In the genomic region with DNA sequence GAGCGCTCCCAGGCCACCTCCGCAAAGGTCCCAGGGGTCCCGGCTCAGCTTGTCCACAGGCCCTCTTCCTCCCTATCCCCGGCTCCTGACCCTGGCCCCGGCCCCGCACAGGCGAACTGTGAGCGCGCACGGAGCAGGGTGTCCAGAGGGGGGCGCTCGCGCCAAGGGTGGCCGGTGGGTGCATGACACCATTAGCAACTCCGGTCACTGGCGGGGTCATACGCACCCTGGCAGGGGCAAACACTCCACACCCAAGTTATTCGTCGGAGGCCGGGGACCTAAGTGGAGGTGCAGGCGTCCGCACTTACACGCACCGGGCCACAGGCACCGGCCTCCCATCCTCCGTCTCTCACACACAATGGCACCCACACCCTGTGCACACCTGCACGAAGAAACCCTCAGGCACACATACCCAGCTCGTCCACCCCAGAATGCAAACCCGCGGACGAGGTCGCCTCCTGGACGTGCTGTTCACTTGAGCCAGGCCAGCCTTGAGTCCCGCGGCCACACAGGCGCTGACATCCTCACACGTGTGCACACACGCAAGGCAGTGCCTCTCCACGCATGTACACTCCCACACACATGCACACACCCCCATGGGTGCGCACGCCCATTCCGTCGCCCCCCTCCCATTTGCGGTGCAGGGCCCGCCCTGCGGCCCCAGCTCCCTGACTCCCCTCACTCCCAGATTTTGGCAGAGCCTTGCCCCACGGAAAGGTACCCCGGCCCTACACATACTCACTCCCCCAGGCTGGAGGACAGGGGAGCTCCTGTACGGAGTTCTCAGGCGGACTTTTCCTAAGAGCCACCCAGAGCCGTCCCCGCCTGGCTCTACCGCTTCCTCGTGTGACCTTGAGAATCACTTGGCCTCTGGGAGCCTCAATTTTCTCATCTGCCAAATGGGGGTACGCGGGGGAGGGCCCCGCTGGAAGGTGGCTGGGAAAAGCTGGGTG, we compare ENCODE assay signal across 9 cellular contexts. TPM values are rescaled to one million over a fixed set of nuclear protein-coding genes. Genes with fewer than 3 reads are reported as not detected.
A peak's percentile ranks its signal among the peaks of the same experiment; 100 is the strongest.
DNase-seq lines count a peak whose midpoint lies in the region; ATAC-seq and TF ChIP-seq lines count a peak whose summit lies in the region.
"Had no signal": no experiment of that assay in that cellular context is flagged by ENCODE, and none has a peak within 500 bp of the region (broad histone marks: within the 10 kb centered on the region; RNA-seq: fewer than 3 reads in every experiment).

RASGRP2 (minus strand) TSS at position 552 of the 953 bp plus-strand sequence. CDS start 1,276 bp downstream, outside the sequence.

- H3K9ac ChIP-seq in HUES64 (ENCODE audit: low read depth, low read length), result no peak within 1 kb of the TSS

- peak within 1 kb of the TSS; percentile 95 to 99 (median 98) for H3K4me3 Mint-ChIP-seq in CD4-positive, alpha-beta memory T cell

- TF ChIP-seq CTCF in VCaP (conservative IDR thresholded peaks at IDR 0.05), result peak; percentile 68
- TF ChIP-seq CTCF in breast epithelium (IDR thresholded peaks at IDR 0.05), result peak; percentile 32 to 51 (median 43)

- POLR2A ChIA-PET in CD4-positive, alpha-beta memory T cell (lab: Charles Lee; ENCODE audit: partially characterized antibody), result interaction anchor here (0.5 to 26.2 kb wide), 49 partner anchors 8 to 1903 kb away, joined by 3 to 1500 read pairs (median 5); partner anchors contain the start of genes ARL2, CCDC85B, CDC42BPG and EHD1

- peak within 1 kb of the TSS; percentile 95 to 98 for H3K4me3 ChIP-seq in CD4-positive, alpha-beta memory T cell (ENCODE audit: low read length in 2 of 2)
- peak within 1 kb of the TSS; percentile 70 for H3K4me3 ChIP-seq in HUES64 (ENCODE audit: low read length)
- peak within 1 kb of the TSS; percentile 52 to 73 (median 58) for H3K4me3 ChIP-seq in breast epithelium
- H3K4me3 ChIP-seq: SJSA1 had no signal

- no peak for TF ChIP-seq POLR2A in breast epithelium (IDR thresholded peaks at IDR 0.05)

- ATAC-seq in HG02642 (IDR thresholded peaks at IDR 0.05; ENCODE audit: poor library complexity, unreplicated experiment) (no peak), GM18907 (IDR thresholded peaks at IDR 0.05; ENCODE audit: unreplicated experiment) (no peak)

- peaks cover 26% of the 10 kb centered on the region for H3K36me3 ChIP-seq in CD4-positive, alpha-beta memory T cell (ENCODE audit: insufficient read depth, low read length)
- H3K36me3 ChIP-seq in HUES64 (ENCODE audit: insufficient read depth, low read length) (no peaks in the 10 kb centered on the region), breast epithelium (no peaks in the 10 kb centered on the region)
- H3K36me3 ChIP-seq: SJSA1 had no signal

- H3K36me3 Mint-ChIP-seq in CD4-positive, alpha-beta memory T cell, result peaks cover 15 to 44% of the 10 kb centered on the region in 2 donors

- no peaks in the 10 kb centered on the region for H3K27me3 ChIP-seq in CD4-positive, alpha-beta memory T cell (ENCODE audit: insufficient read depth, low read length)
- H3K27me3 ChIP-seq in HUES64 (ENCODE audit: insufficient read depth, low read length), result peaks cover 54% of the 10 kb centered on the region
- H3K27me3 ChIP-seq in breast epithelium, result peaks cover 0 to 22% of the 10 kb centered on the region in 2 donors

- intact Hi-C loops in CD4-positive, alpha-beta memory T cell (cut with micrococcal nuclease), result loop anchor here (1.0 to 10.0 kb wide), 6 partner anchors 21 to 371 kb away; partner anchors contain the start of genes CDC42BPG, MAP4K2, NRXN2 and TM7SF2
- intact Hi-C loops in breast epithelium (cut with DNase I; ENCODE audit: low total_unique reads), result loop anchor here (1.0 kb wide), 1 partner anchor 27 kb away; no protein-coding TSS in a partner anchor

- peak within 1 kb of the TSS; percentile 96 for H3K27ac ChIP-seq in CD4-positive, alpha-beta memory T cell (ENCODE audit: low read depth, low read length)
- H3K27ac ChIP-seq in HUES64 (ENCODE audit: low read depth, low read length) (no peak within 1 kb of the TSS; the same call in 1 of the 2 replicates), VCaP (peak within 1 kb of the TSS; percentile 59; the same call in 1 of the 2 replicates), breast epithelium (peak within 1 kb of the TSS; percentile 75 to 92)
- H3K27ac ChIP-seq: SJSA1 had no signal

- DNase-seq in CD4-positive, alpha-beta memory T cell, result peak; percentile 87 to 92 (median 89)
- peak; percentile 53 to 69 for DNase-seq in breast epithelium (ENCODE audit: low spot score in 2 of 2)
- peak; percentile 17 for DNase-seq in kidney tubule cell (ENCODE audit: low spot score)
- peak; percentile 73 for DNase-seq in stimulated activated CD4-positive, alpha-beta T cell treated with anti-CD3 and anti-CD28 coated beads, Interleukin-1b, Interleukin-23, amount 100 ng/mL, for 48 hours

- no peaks in the 10 kb centered on the region for H3K27me3 Mint-ChIP-seq in CD4-positive, alpha-beta memory T cell

- H3K4me1 ChIP-seq in CD4-positive, alpha-beta memory T cell (ENCODE audit: insufficient read depth, low read length), result peaks cover 38% of the 10 kb centered on the region
- H3K4me1 ChIP-seq in HUES64 (ENCODE audit: insufficient read depth, low read length) (peaks cover 16% of the 10 kb centered on the region; the same call in 1 of the 2 replicates), breast epithelium (peaks cover 15 to 17% of the 10 kb centered on the region in 2 donors)

- no peaks in the 10 kb centered on the region for H3K9me3 ChIP-seq in CD4-positive, alpha-beta memory T cell (ENCODE audit: control insufficient read depth in 1 of 2, low read length in 2 of 2)
- no peaks in the 10 kb centered on the region for H3K9me3 ChIP-seq in HUES64 (ENCODE audit: insufficient read depth, low read depth, low read length)
- no peaks in the 10 kb centered on the region for H3K9me3 ChIP-seq in breast epithelium

- H3K27ac Mint-ChIP-seq in CD4-positive, alpha-beta memory T cell, result peak within 1 kb of the TSS; percentile 95 to 100 (median 99)

- H3K4me1 Mint-ChIP-seq in CD4-positive, alpha-beta memory T cell, result peaks cover 22 to 66% (median 37%) of the 10 kb centered on the region in 4 donors

- H3K9me3 Mint-ChIP-seq in CD4-positive, alpha-beta memory T cell, result peaks cover 0 to 1% (median 0%) of the 10 kb centered on the region in 8 donors

- WGBS in HUES64, result 5% methylated on average over 57 of the region's 57 CpGs

- CTCF ChIA-PET in CD4-positive, alpha-beta memory T cell (lab: Charles Lee; ENCODE audit: partially characterized antibody), result interaction anchor here (1.1 to 10.2 kb wide), 17 partner anchors 8 to 104 kb away, joined by 3 to 135 read pairs (median 10); partner anchors contain the start of genes MAP4K2, PYGM and SF1

RNA-seq across cellular contexts. Expression of gene RASGRP2, which starts in this region (rescaled TPM):
- total RNA-seq in CD4-positive, alpha-beta memory T cell, result 100 to 1,000 TPM; 440 to 463 TPM
- 100 to 1,000 TPM; 177 to 208 TPM for polyA plus RNA-seq in CD4-positive, alpha-beta memory T cell
- polyA plus RNA-seq in HUES64 (2013, experiment 1 of 2), result 17.1 TPM
- polyA plus RNA-seq in HUES64 (2013, experiment 2 of 2), result 13.6 TPM
- total RNA-seq in breast epithelium, result 10 to 100 TPM in 2 of 3 donors, 1 to 10 TPM in 1; 10.0 to 12.5 (median 11.5) TPM

Comparison
In these comparisons a context has a peak if more than half of its experiments do, and no peak if none do; other contexts are left out.
1. RNA of gene RASGRP2 (total RNA-seq): 440 to 463 TPM in CD4-positive, alpha-beta memory T cell; 10.0 to 12.5 TPM in breast epithelium; every median in the first group is over 10 times any median in the second.
2. DNase-seq: peak in every context shown above with its lines; median percentile 89 in CD4-positive, alpha-beta memory T cell; 73 in stimulated activated CD4-positive, alpha-beta T cell treated with anti-CD3 and anti-CD28 coated beads, Interleukin-1b, Interleukin-23, amount 100 ng/mL, for 48 hours; 61 in breast epithelium; 17 in kidney tubule cell.
3. Peak in every context shown above with its lines, with median percentiles within 50 percentile points of each other: H3K4me3 ChIP-seq.